ENCODE assay signal across 8 cellular contexts in the genomic region with DNA sequence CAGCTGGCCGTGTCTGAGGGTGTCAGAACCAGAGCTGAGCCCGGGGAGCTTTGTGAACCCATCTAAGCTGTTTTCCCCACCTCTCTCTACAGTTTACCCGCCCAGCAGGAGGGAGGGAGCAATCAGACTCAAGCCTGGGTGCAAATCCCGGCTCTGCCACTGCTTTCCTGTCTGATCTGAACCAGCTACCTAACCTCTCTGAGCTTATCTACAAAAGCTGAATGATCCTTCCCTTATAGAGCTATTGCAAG. TPM values are rescaled to one million over a fixed set of nuclear protein-coding genes. Genes with fewer than 3 reads are reported as not detected.
DNase-seq lines count a peak whose midpoint lies in the region; ATAC-seq and TF ChIP-seq lines count a peak whose summit lies in the region.

No MANE protein-coding gene starts in this region.

- H3K4me2 ChIP-seq in GM23338 = peak overlapping the region; percentile 81

- H3K27me3 ChIP-seq in GM23338 (ENCODE audit: insufficient read depth) = no peaks in the 10 kb centered on the region
- no peaks in the 10 kb centered on the region for H3K27me3 ChIP-seq in neuron (ENCODE audit: insufficient read depth, low read length)

- ATAC-seq in GM23338 = peak; percentile 30
- ATAC-seq in GM19351 (IDR thresholded peaks at IDR 0.05; ENCODE audit: unreplicated experiment) = no peak

- H2AFZ ChIP-seq in GM23338 = no peak overlapping the region
- peak overlapping the region; percentile 88 for H2AFZ ChIP-seq in neuron (ENCODE audit: low read depth, low read length)

- H3K4me3 Mint-ChIP-seq in GM23338 = peak overlapping the region; percentile 90

- H3K4me1 Mint-ChIP-seq in GM23338 = peaks cover 22% of the 10 kb centered on the region

- no peak for DNase-seq in GM23338 (ENCODE audit: low spot score)
- DNase-seq in RWPE1 (ENCODE audit: low spot score) = no peak
- DNase-seq in epithelial cell of esophagus (ENCODE audit: low read depth) = no peak
- DNase-seq in NCI-H2107 (lab: John Stamatoyannopoulos, UW) = no peak
- no peak for DNase-seq in NAMALWA (ENCODE audit: low spot score)
- DNase-seq in NCI-H524 treated with DMSO at 0.1 percent for 48 hours (lab: John Stamatoyannopoulos, UW) = no peak

- H3K36me3 ChIP-seq in GM23338 (ENCODE audit: insufficient read depth) (no peaks in the 10 kb centered on the region; the same call in 1 of the 2 replicates), neuron (ENCODE audit: insufficient read depth, low read length) (peaks cover 2% of the 10 kb centered on the region)

- no peak for TF ChIP-seq CTCF in GM23338 (conservative IDR thresholded peaks at IDR 0.05; ENCODE audit: low read depth in 2 of 2)
- no peak for TF ChIP-seq CTCF in RWPE1 (conservative IDR thresholded peaks at IDR 0.05; ENCODE audit: low read depth)
- TF ChIP-seq CTCF in epithelial cell of esophagus (IDR thresholded peaks at IDR 0.05; ENCODE audit: insufficient read depth, low read depth, low read length, missing control alignments) = no peak

- H3K4me3 ChIP-seq in GM23338 (peak overlapping the region; percentile 55), epithelial cell of esophagus (ENCODE audit: low read length) (peak overlapping the region; percentile 80), neuron (ENCODE audit: low read length) (peak overlapping the region; percentile 78)

- POLR2A ChIA-PET in RWPE1 (lab: Yijun Ruan, JAX; ENCODE audit: low non-redundant PET) = no interaction called here

- no peaks in the 10 kb centered on the region; the same call in 1 of the 2 replicates for H3K79me2 ChIP-seq in GM23338 (replicated peaks; ENCODE audit: insufficient read depth)

- no peaks in the 10 kb centered on the region for H3F3A ChIP-seq in GM23338 (replicated peaks; ENCODE audit: low read depth)

- H3K4me1 ChIP-seq in GM23338 (ENCODE audit: insufficient read depth) (peaks cover 8% of the 10 kb centered on the region), neuron (ENCODE audit: insufficient read depth, low read length) (peaks cover 13% of the 10 kb centered on the region)

- no peaks in the 10 kb centered on the region for H4K20me1 ChIP-seq in GM23338 (replicated peaks; ENCODE audit: insufficient read depth)

- H3K27me3 Mint-ChIP-seq in GM23338 (ENCODE audit: insufficient read depth, low read depth, poor library complexity) = peaks cover 11% of the 10 kb centered on the region

- no peaks in the 10 kb centered on the region for H3K9me2 ChIP-seq in GM23338 (ENCODE audit: insufficient read depth)

- H3K9me3 ChIP-seq in neuron (ENCODE audit: low read length) = no peaks in the 10 kb centered on the region

- 0 out of 2 replicates have a peak overlapping the region, but pooled peaks have one; percentile 32 for H3K27ac ChIP-seq in GM23338 (ENCODE audit: low read depth)
- H3K27ac ChIP-seq in RWPE1 = peak overlapping the region; percentile 89

- H3K27ac Mint-ChIP-seq in GM23338 = peak overlapping the region; percentile 99

- peaks cover 16% of the 10 kb centered on the region for H3K36me3 Mint-ChIP-seq in GM23338 (ENCODE audit: low read depth)

- CTCF ChIA-PET in RWPE1 (lab: Yijun Ruan, JAX) = interaction anchor here (0.5 to 1.2 kb wide), 4 partner anchors 13 to 76 kb away, joined by 3 to 4 read pairs (median 3); partner anchors contain the start of gene APOL1

- peaks cover 4% of the 10 kb centered on the region for H3K9me3 Mint-ChIP-seq in GM23338

TF ChIP-seq in GM23338, 12 proteins besides CTCF, POLR2A, EP300 and RAD21:
- TF ChIP-seq JUNB (IDR thresholded peaks at IDR 0.05; ENCODE audit: unreplicated experiment) (no peak), STAT1 (IDR thresholded peaks at IDR 0.05; ENCODE audit: unreplicated experiment) (no peak), NANOG (IDR thresholded peaks at IDR 0.05; ENCODE audit: borderline replicate concordance) (no peak), ETS1 (IDR thresholded peaks at IDR 0.05) (no peak), EZH2 (IDR thresholded peaks at IDR 0.05; ENCODE audit: low read depth, unreplicated experiment) (no peak), ZNF114 (CRISPR knock-in tag; IDR thresholded peaks at IDR 0.05) (no peak)
- TF ChIP-seq, protein P1, sequence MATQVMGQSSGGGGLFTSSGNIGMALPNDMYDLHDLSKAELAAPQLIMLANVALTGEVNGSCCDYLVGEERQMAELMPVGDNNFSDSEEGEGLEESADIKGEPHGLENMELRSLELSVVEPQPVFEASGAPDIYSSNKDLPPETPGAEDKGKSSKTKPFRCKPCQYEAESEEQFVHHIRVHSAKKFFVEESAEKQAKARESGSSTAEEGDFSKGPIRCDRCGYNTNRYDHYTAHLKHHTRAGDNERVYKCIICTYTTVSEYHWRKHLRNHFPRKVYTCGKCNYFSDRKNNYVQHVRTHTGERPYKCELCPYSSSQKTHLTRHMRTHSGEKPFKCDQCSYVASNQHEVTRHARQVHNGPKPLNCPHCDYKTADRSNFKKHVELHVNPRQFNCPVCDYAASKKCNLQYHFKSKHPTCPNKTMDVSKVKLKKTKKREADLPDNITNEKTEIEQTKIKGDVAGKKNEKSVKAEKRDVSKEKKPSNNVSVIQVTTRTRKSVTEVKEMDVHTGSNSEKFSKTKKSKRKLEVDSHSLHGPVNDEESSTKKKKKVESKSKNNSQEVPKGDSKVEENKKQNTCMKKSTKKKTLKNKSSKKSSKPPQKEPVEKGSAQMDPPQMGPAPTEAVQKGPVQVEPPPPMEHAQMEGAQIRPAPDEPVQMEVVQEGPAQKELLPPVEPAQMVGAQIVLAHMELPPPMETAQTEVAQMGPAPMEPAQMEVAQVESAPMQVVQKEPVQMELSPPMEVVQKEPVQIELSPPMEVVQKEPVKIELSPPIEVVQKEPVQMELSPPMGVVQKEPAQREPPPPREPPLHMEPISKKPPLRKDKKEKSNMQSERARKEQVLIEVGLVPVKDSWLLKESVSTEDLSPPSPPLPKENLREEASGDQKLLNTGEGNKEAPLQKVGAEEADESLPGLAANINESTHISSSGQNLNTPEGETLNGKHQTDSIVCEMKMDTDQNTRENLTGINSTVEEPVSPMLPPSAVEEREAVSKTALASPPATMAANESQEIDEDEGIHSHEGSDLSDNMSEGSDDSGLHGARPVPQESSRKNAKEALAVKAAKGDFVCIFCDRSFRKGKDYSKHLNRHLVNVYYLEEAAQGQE (IDR thresholded peaks at IDR 0.05; ENCODE audit: unreplicated experiment) = no peak
TF ChIP-seq in GM23338: peak in this region for 0.

RNA-seq across cellular contexts. Expression of gene APOL2, which starts 0.3 kb away (rescaled TPM):
- 10.4 and 12.4 TPM in 2 replicates for total RNA-seq in GM23338 (2014; rRNA removed; shearing (Covaris generic))
- 4.9 and 5.5 TPM in 2 replicates for polyA plus RNA-seq in GM23338 (2016; fragmentation: Nextera tagmentation; extraction: Ambion mirVana)

RNA-seq across cellular contexts. Expression of gene APOL1, which starts 13.9 kb away (rescaled TPM):
- not detected in 2 replicates for total RNA-seq in GM23338 (2014; rRNA removed; shearing (Covaris generic))
- 0.11 and 0.23 TPM in 2 replicates for polyA plus RNA-seq in GM23338 (2016; fragmentation: Nextera tagmentation; extraction: Ambion mirVana)

RNA-seq across cellular contexts. Expression of gene APOL4, which starts 37.5 kb away (rescaled TPM):
- total RNA-seq in GM23338 (2014; rRNA removed; shearing (Covaris generic)) = not detected in 2 replicates
- not detected in 2 replicates for polyA plus RNA-seq in GM23338 (2016; fragmentation: Nextera tagmentation; extraction: Ambion mirVana)
